In the genomic region with DNA sequence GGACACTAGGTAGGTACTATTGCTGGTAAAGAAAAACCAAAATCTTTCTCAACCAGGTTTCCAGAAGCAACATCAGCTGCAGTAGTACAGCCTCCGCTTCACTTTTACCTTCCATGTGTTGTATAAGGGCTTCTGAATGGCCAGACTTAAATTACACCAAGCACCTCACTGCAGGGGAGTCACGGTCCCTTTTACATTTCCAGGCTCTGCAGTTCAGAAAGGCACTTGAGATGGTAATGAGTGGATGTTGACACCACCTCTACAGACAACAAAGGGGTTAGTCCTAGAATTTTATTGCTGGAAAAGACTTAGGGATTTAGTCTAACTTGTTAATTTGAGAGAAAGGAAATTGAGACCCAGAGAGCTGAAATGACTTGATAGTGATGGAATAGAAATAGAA, we compare ENCODE assay signal across 1 cellular context.
TF ChIP-seq lines count a peak whose summit lies in the region.

No MANE protein-coding gene starts in this region.

TF ChIP-seq in K562, 482 proteins besides CTCF, POLR2A, EP300 and RAD21:
- TF ChIP-seq DPF2 (IDR thresholded peaks at IDR 0.05), result no peak
- TF ChIP-seq TRIM28 (IDR thresholded peaks at IDR 0.05), result no peak
